In genomic region chr5:172110921-172111873, GRCh38 we compare ENCODE assay signal across 9 cellular contexts.
DNase-seq lines count a peak whose midpoint lies in the region; ATAC-seq and TF ChIP-seq lines count a peak whose summit lies in the region.
"Had no signal": no experiment of that assay in that cellular context is flagged by ENCODE, and none has a peak within 500 bp of the region (broad histone marks: within the 10 kb centered on the region; RNA-seq: fewer than 3 reads in every experiment).

No MANE protein-coding gene starts in this region.

- H3K9me3 ChIP-seq in SK-N-MC (ENCODE audit: low read depth, low read length) (no peaks in the 10 kb centered on the region), left ventricle myocardium inferior (replicated peaks) (no peaks in the 10 kb centered on the region)

- H3K4me1 ChIP-seq in left ventricle myocardium inferior = peaks cover 70% of the 10 kb centered on the region

- peak; percentile 74 for ATAC-seq in GM19035 (IDR thresholded peaks at IDR 0.05; ENCODE audit: unreplicated experiment)
- peak; percentile 74 for ATAC-seq in HG03139 (IDR thresholded peaks at IDR 0.05; ENCODE audit: unreplicated experiment)

- intact Hi-C loops in left ventricle myocardium inferior (cut with micrococcal nuclease) = no loop called here

- H3K4me3 ChIP-seq in SK-N-MC = peak overlapping the region; percentile 60
- H3K4me3 ChIP-seq in left ventricle myocardium inferior = peak overlapping the region; percentile 45

- TF ChIP-seq CTCF in left ventricle myocardium inferior (IDR thresholded peaks at IDR 0.05; ENCODE audit: borderline replicate concordance) = no peak

- DNase-seq in 8988T (peak; percentile 53), SK-N-MC (ENCODE audit: low read depth, low spot score) (no peak), left ventricle myocardium inferior (no peak), SHP77 (lab: John Stamatoyannopoulos, UW) (no peak)
- DNase-seq in activated gamma-delta T cell treated with anti-CD3 and anti-CD28 coated beads, Interleukin-2, amount 50 U/mL, for 16 hours (ENCODE audit: low read depth) = peak; percentile 65
- DNase-seq in stimulated activated CD4-positive, alpha-beta T cell treated with anti-CD3 and anti-CD28 coated beads, Interleukin-4, amount 100 ng/mL, for 4 hours = peak; percentile 73 to 77

- no peak overlapping the region for H3K9ac ChIP-seq in SK-N-MC (ENCODE audit: insufficient read length)

- H3K27ac ChIP-seq in SK-N-MC (peak overlapping the region; percentile 58), left ventricle myocardium inferior (replicated peaks) (peak overlapping the region; percentile 80)
- H3K27ac ChIP-seq: C4-2B had no signal

- no peaks in the 10 kb centered on the region for H3K27me3 ChIP-seq in left ventricle myocardium inferior (ENCODE audit: low read depth)

- H3K36me3 ChIP-seq in SK-N-MC (ENCODE audit: insufficient read depth, low read length) (no peaks in the 10 kb centered on the region), left ventricle myocardium inferior (peaks cover 10% of the 10 kb centered on the region)

Comparison
In these comparisons a context has a peak if more than half of its experiments do, and no peak if none do; other contexts are left out.
1. DNase-seq: peak in 8988T (single experiment), activated gamma-delta T cell treated with anti-CD3 and anti-CD28 coated beads, Interleukin-2, amount 50 U/mL, for 16 hours (single experiment) and stimulated activated CD4-positive, alpha-beta T cell treated with anti-CD3 and anti-CD28 coated beads, Interleukin-4, amount 100 ng/mL, for 4 hours (2 of 2); none in SK-N-MC (single experiment), left ventricle myocardium inferior (single experiment) and SHP77 (0 of 2).